8 cellular contexts compared by ENCODE assay signal in the genomic region with DNA sequence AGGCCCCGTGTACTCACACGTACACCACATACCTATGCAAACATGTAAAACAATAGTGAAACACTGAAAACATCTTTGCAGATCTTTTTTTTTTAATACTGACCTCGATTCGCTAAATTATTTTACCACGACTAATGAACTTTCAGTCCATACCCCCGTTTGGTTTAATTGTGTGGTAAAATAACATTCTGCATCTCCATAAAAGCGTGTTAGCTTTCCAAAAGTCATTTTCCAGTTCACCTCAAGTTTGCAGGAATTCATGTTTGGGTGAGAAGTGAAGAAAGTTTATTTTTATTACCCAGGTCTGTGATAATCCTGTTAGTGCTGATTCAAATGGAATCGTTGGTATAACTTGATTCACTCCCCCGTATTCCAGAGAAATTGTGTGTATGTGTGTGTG. TPM values are rescaled to one million over a fixed set of nuclear protein-coding genes. Genes with fewer than 3 reads are reported as not detected.
DNase-seq lines count a peak whose midpoint lies in the region; ATAC-seq and TF ChIP-seq lines count a peak whose summit lies in the region.

No MANE protein-coding gene starts in this region.

- H4K20me1 ChIP-seq in PC-3 (ENCODE audit: low read length) (no peaks in the 10 kb centered on the region), neural progenitor cell (ENCODE audit: low read depth) (no peaks in the 10 kb centered on the region)

- peak overlapping the region; percentile 90 for H3K4me2 ChIP-seq in PC-3 (ENCODE audit: low read length)
- H3K4me2 ChIP-seq in neural progenitor cell = peak overlapping the region; percentile 92

- DNase-seq in CD8-positive, alpha-beta T cell = no peak
- DNase-seq in PC-3 = peak; percentile 5
- no peak for DNase-seq in epithelial cell of proximal tubule (ENCODE audit: low read depth)
- DNase-seq in neural progenitor cell (ENCODE audit: low spot score) = no peak
- no peak for DNase-seq in GM19240 (ENCODE audit: insufficient read length, low spot score)
- DNase-seq in DMS53 treated with DMSO at 0.1 percent for 48 hours (lab: John Stamatoyannopoulos, UW; ENCODE audit: unreplicated experiment) = no peak

- H3K27me3 ChIP-seq in CD8-positive, alpha-beta T cell (ENCODE audit: insufficient read depth, low read length) = no peaks in the 10 kb centered on the region
- no peaks in the 10 kb centered on the region for H3K27me3 ChIP-seq in PC-3 (ENCODE audit: low read length)
- H3K27me3 ChIP-seq in neural progenitor cell = no peaks in the 10 kb centered on the region

- H3K9me3 Mint-ChIP-seq in CD8-positive, alpha-beta T cell = no peaks in the 10 kb centered on the region
- H3K9me3 Mint-ChIP-seq in neural progenitor cell = no peaks in the 10 kb centered on the region

- TF ChIP-seq CTCF in CD8-positive, alpha-beta T cell (IDR thresholded peaks at IDR 0.05) = no peak
- TF ChIP-seq CTCF in PC-3 (conservative IDR thresholded peaks at IDR 0.05; ENCODE audit: low read depth, low read length) (no peak), epithelial cell of proximal tubule (conservative IDR thresholded peaks at IDR 0.05; ENCODE audit: low read depth, low read length) (no peak), neural progenitor cell (IDR thresholded peaks at IDR 0.05) (no peak)

- peak overlapping the region; percentile 98 for H3K27ac Mint-ChIP-seq in CD8-positive, alpha-beta T cell
- H3K27ac Mint-ChIP-seq in neural progenitor cell = peak overlapping the region; percentile 92

- H3K36me3 ChIP-seq in CD8-positive, alpha-beta T cell (ENCODE audit: insufficient read depth, low read length) = peaks cover 3% of the 10 kb centered on the region
- no peaks in the 10 kb centered on the region; the same call in 1 of the 2 replicates for H3K36me3 ChIP-seq in PC-3 (ENCODE audit: low read depth, low read length)
- no peaks in the 10 kb centered on the region for H3K36me3 ChIP-seq in neural progenitor cell

- intact Hi-C loops in CD8-positive, alpha-beta T cell (cut with DNase I, micrococcal nuclease) = loop anchor here (1.0 to 10.0 kb wide), 11 partner anchors 65 to 1443 kb away; partner anchors contain the start of genes ERAP1 (in 2 of the 2), GPR150 (in 2 of the 2), ELL2 (in 1 of the 2) and GLRX (in 1 of the 2)
- intact Hi-C loops in PC-3 (cut with micrococcal nuclease) = loop anchor here (1.0 to 10.0 kb wide), 5 partner anchors 10 to 269 kb away; partner anchors contain the start of genes GLRX, RFESD and RHOBTB3

- H3K36me3 Mint-ChIP-seq in CD8-positive, alpha-beta T cell = peaks cover 31% of the 10 kb centered on the region
- H3K36me3 Mint-ChIP-seq in neural progenitor cell = peaks cover 11% of the 10 kb centered on the region

- ATAC-seq in CD8-positive, alpha-beta T cell = no peak
- ATAC-seq in PC-3 (no peak), HG03342 (IDR thresholded peaks at IDR 0.05; ENCODE audit: unreplicated experiment) (no peak), GM21515 (IDR thresholded peaks at IDR 0.05; ENCODE audit: unreplicated experiment) (no peak)

- H3K4me3 Mint-ChIP-seq in CD8-positive, alpha-beta T cell = peak overlapping the region; percentile 96
- H3K4me3 Mint-ChIP-seq in neural progenitor cell = peak overlapping the region; percentile 98

- H3F3A ChIP-seq in PC-3 (ENCODE audit: low read length, unreplicated experiment) (no peaks in the 10 kb centered on the region), neural progenitor cell (ENCODE audit: low read depth) (peaks cover 7% of the 10 kb centered on the region)

- peak overlapping the region; percentile 74 for H3K27ac ChIP-seq in CD8-positive, alpha-beta T cell (ENCODE audit: low read depth, low read length)
- H3K27ac ChIP-seq in PC-3 (ENCODE audit: low read length) (peak overlapping the region; percentile 74), neural progenitor cell (peak overlapping the region; percentile 78)

- H3K4me3 ChIP-seq in CD8-positive, alpha-beta T cell (ENCODE audit: low read depth, low read length) = peak overlapping the region; percentile 64
- H3K4me3 ChIP-seq in PC-3 (ENCODE audit: low read length) (peak overlapping the region; percentile 78), epithelial cell of proximal tubule (ENCODE audit: low read depth, low read length) (peak overlapping the region; percentile 79), neural progenitor cell (peak overlapping the region; percentile 70)

- H3K79me2 ChIP-seq in PC-3 (ENCODE audit: low read length) (peaks cover 64% of the 10 kb centered on the region), neural progenitor cell (ENCODE audit: low read depth) (peaks cover 68% of the 10 kb centered on the region)

- H3K9ac ChIP-seq in PC-3 (ENCODE audit: low read length) (peak overlapping the region; percentile 81), neural progenitor cell (peak overlapping the region; percentile 58)

- CTCF ChIA-PET in CD8-positive, alpha-beta T cell (lab: Charles Lee) = interaction anchor here (1.2 to 1.4 kb wide), 3 partner anchors 67 to 226 kb away, joined by 3 to 4 read pairs (median 4); no protein-coding TSS in a partner anchor
- CTCF ChIA-PET in PC-3 (lab: Charles Lee) = interaction anchor here (0.5 kb wide), 1 partner anchor 271 kb away, joined by 3 read pairs; no protein-coding TSS in a partner anchor

- peaks cover 45% of the 10 kb centered on the region for H3K4me1 Mint-ChIP-seq in CD8-positive, alpha-beta T cell (ENCODE audit: low read depth)
- H3K4me1 Mint-ChIP-seq in neural progenitor cell = peaks cover 17% of the 10 kb centered on the region

- H3K4me1 ChIP-seq in CD8-positive, alpha-beta T cell (ENCODE audit: insufficient read depth, low read length) = peaks cover 18% of the 10 kb centered on the region
- H3K4me1 ChIP-seq in PC-3 (ENCODE audit: insufficient read depth, low read length) (peaks cover 9% of the 10 kb centered on the region), neural progenitor cell (peaks cover 7% of the 10 kb centered on the region)

- no peaks in the 10 kb centered on the region for H3K27me3 Mint-ChIP-seq in CD8-positive, alpha-beta T cell (ENCODE audit: low read depth)
- peaks cover 3% of the 10 kb centered on the region for H3K27me3 Mint-ChIP-seq in neural progenitor cell (ENCODE audit: insufficient read depth, low read depth)

- H3K9me2 ChIP-seq in PC-3 (replicated peaks; ENCODE audit: low read length) = no peaks in the 10 kb centered on the region

- H2AFZ ChIP-seq in PC-3 (ENCODE audit: low read length) (peak overlapping the region; percentile 88), neural progenitor cell (replicated peaks) (peak overlapping the region; percentile 74)

- H3K9me3 ChIP-seq in CD8-positive, alpha-beta T cell (ENCODE audit: low read length) = no peaks in the 10 kb centered on the region
- no peaks in the 10 kb centered on the region for H3K9me3 ChIP-seq in PC-3 (ENCODE audit: low read length)
- H3K9me3 ChIP-seq in neural progenitor cell (ENCODE audit: low read depth) = no peaks in the 10 kb centered on the region

- no TSS peak for BruUV-seq in PC-3 (replicated peaks; lab: Mats Ljungman, UMichigan)

- POLR2A ChIA-PET in CD8-positive, alpha-beta T cell (lab: Charles Lee) = interaction anchor here (0.6 to 1.6 kb wide), 5 partner anchors 66 to 1104 kb away, joined by 3 to 10 read pairs (median 4); partner anchors contain the start of gene RFESD
- POLR2A ChIA-PET in PC-3 (lab: Charles Lee; ENCODE audit: unreplicated experiment) = interaction anchor here (0.5 to 0.7 kb wide), 3 partner anchors 215 to 514 kb away, joined by 3 to 4 read pairs (median 4); no protein-coding TSS in a partner anchor

RNA-seq across cellular contexts. Expression of gene ARSK, which starts 0.7 kb away (rescaled TPM):
- total RNA-seq in CD8-positive, alpha-beta T cell = 1 to 10 TPM; 2.6 to 3.1 TPM
- total RNA-seq in PC-3 (2014; rRNA removed) (10.5 and 12.6 TPM in 2 replicates), epithelial cell of proximal tubule (6.1 and 8.7 TPM in 2 replicates), neural progenitor cell (ENCODE audit: low replicate concordance) (13.9 and 21.3 TPM in 2 replicates)

RNA-seq across cellular contexts. Expression of gene SKIC3, which starts 0.8 kb away (rescaled TPM):
- total RNA-seq in CD8-positive, alpha-beta T cell = 10 to 100 TPM; 46.7 to 51.8 TPM
- total RNA-seq in PC-3 (2014; rRNA removed) (27.8 and 37.6 TPM in 2 replicates), epithelial cell of proximal tubule (39.8 and 43.5 TPM in 2 replicates), neural progenitor cell (ENCODE audit: low replicate concordance) (101 and 132 TPM in 2 replicates)
